ENCODE assay signal across 7 cellular contexts in genomic region chr7:149625339-149625946, GRCh38.
DNase-seq lines count a peak whose midpoint lies in the region; ATAC-seq, FAIRE-seq and TF ChIP-seq lines count a peak whose summit lies in the region.

No MANE protein-coding gene starts in this region.

- POLR2A ChIA-PET in K562 (lab: Yijun Ruan, JAX) = interaction anchor here (0.5 to 1.6 kb wide), 9 partner anchors 9 to 264 kb away, joined by 3 to 8 read pairs (median 4); no protein-coding TSS in a partner anchor

- no peaks in the 10 kb centered on the region for H3K27me3 Mint-ChIP-seq in IgD-negative memory B cell

- peak; percentile 74 for FAIRE-seq in K562 (lab: Jason Lieb, UNC)

- peak overlapping the region; percentile 95 for H2AFZ ChIP-seq in K562 (ENCODE audit: low read depth, low read length)

- H3K27ac ChIP-seq in K562 (ENCODE audit: extremely low read depth, low read depth, low read length) (peak overlapping the region; percentile 83), iPS-20b (ENCODE audit: low read length) (no peak overlapping the region)

- ATAC-seq in K562 = peak; percentile 67

- peak overlapping the region; percentile 86 to 98 (median 88) for H3K4me3 Mint-ChIP-seq in IgD-negative memory B cell

- TF ChIP-seq CTCF in GM12864 (IDR thresholded peaks at IDR 0.05; ENCODE audit: low read depth, low read length, missing control alignments) (peak; percentile 78), K562 (IDR thresholded peaks at IDR 0.05 in 2 of 3, conservative IDR thresholded peaks at IDR 0.05 in 1 of 3; ENCODE audit: insufficient read depth in 2 of 3, low read depth in 1 of 3, low read length in 3 of 3) (peak; percentile 94 to 95 (median 94))

- TF ChIP-seq POLR2A in K562 (conservative IDR thresholded peaks at IDR 0.05) = no peak

- DNase-seq in GM12864 (ENCODE audit: low read depth) (no peak), T-helper 9 cell (peak; percentile 33), K562 (ENCODE audit: extremely low read depth in 1 of 4, low spot score in 3 of 4) (peak; percentile 87 to 91 (median 91)), skeletal muscle cell (ENCODE audit: low read depth) (no peak), NCI-H1417 treated with DMSO at 0.1 percent for 48 hours (lab: John Stamatoyannopoulos, UW) (no peak)

- no peaks in the 10 kb centered on the region for H3K9me3 Mint-ChIP-seq in IgD-negative memory B cell

- peak; percentile 58 to 62 for TF ChIP-seq RAD21 in K562 (CRISPR knock-in tag; conservative IDR thresholded peaks at IDR 0.05 in 1 of 2, IDR thresholded peaks at IDR 0.05 in 1 of 2)

- intact Hi-C loops in K562 (cut with micrococcal nuclease) = loop anchor here (10.0 kb wide), 1 partner anchor 201 kb away; no protein-coding TSS in a partner anchor

- H3K4me3 ChIP-seq in GM12864 (ENCODE audit: low read depth, low read length) (peak overlapping the region; percentile 68; the same call in 1 of the 2 replicates), K562 (peak overlapping the region; percentile 84), iPS-20b (ENCODE audit: low read length) (peak overlapping the region; percentile 88), skeletal muscle cell (ENCODE audit: low read depth, low read length) (peak overlapping the region; percentile 66)

- BruUV-seq in K562 (replicated peaks; lab: Mats Ljungman, UMichigan) = TSS peak; percentile 82

- peak overlapping the region; percentile 93 for H3K4me2 ChIP-seq in K562 (ENCODE audit: insufficient read depth, low read length)

- H3K4me1 ChIP-seq in K562 (replicated peaks in 1 of 2; ENCODE audit: control insufficient read depth in 2 of 2, insufficient read depth in 2 of 2, low read length in 2 of 2) = peaks cover 20 to 22% of the 10 kb centered on the region in 2 experiments
- 0 out of 2 replicates have a peak, but pooled peaks cover 4% of the 10 kb centered on the region for H3K4me1 ChIP-seq in iPS-20b (ENCODE audit: insufficient read depth, low read length)

- peaks cover 0 to 5% of the 10 kb centered on the region in 2 experiments; a peak in 3 of 5 replicates for H3K27me3 ChIP-seq in K562 (ENCODE audit: control insufficient read depth in 2 of 2, insufficient read depth in 2 of 2, low read length in 2 of 2)
- H3K27me3 ChIP-seq in iPS-20b (ENCODE audit: insufficient read depth, low read length) = peaks cover 10% of the 10 kb centered on the region

- in situ Hi-C loops in K562 (cut with MboI) = no loop called here

- H3K79me2 ChIP-seq in K562 (ENCODE audit: control insufficient read depth, insufficient read depth, low read length) = peaks cover 30% of the 10 kb centered on the region

- peaks cover 17% of the 10 kb centered on the region for H4K20me1 ChIP-seq in K562 (replicated peaks; ENCODE audit: control insufficient read depth, insufficient read depth, low read length)

- peak overlapping the region; percentile 39 to 70 (median 60) for H3K27ac Mint-ChIP-seq in IgD-negative memory B cell

- peaks cover 24% of the 10 kb centered on the region; the same call in 2 of the 3 replicates for H3K36me3 ChIP-seq in K562 (ENCODE audit: control insufficient read depth, insufficient read depth, low read length)
- peaks cover 6% of the 10 kb centered on the region for H3K36me3 ChIP-seq in iPS-20b (ENCODE audit: insufficient read depth, low read depth, low read length)

- H3K9me3 ChIP-seq in K562 (replicated peaks; ENCODE audit: control insufficient read depth, insufficient read depth, low read depth, low read length) = no peaks in the 10 kb centered on the region
- H3K9me3 ChIP-seq in iPS-20b (ENCODE audit: insufficient read depth, low read depth, low read length) = no peaks in the 10 kb centered on the region

- TF ChIP-seq EP300 in K562 (IDR thresholded peaks at IDR 0.05; ENCODE audit: low read length) = 0 out of 2 replicates have a peak, but pooled peaks have one; percentile 2

- CTCF ChIA-PET in K562 (lab: Yijun Ruan, JAX; ENCODE audit: low intra/inter-chr PET ratio) = interaction anchor here (0.6 to 2.4 kb wide), 6 partner anchors 70 to 315 kb away, joined by 3 to 9 read pairs (median 3); no protein-coding TSS in a partner anchor

- peaks cover 4% of the 10 kb centered on the region for H3K36me3 Mint-ChIP-seq in IgD-negative memory B cell

- H3K9ac ChIP-seq in K562 (ENCODE audit: insufficient read depth in 1 of 2, low read depth in 2 of 2, low read length in 2 of 2) = peak overlapping the region in 1 of 2 experiments; percentile 88; a peak in 2 of 4 replicates
- H3K9ac ChIP-seq in iPS-20b (ENCODE audit: low read depth, low read length) = no peak overlapping the region

- H3K9me1 ChIP-seq in K562 (ENCODE audit: control insufficient read depth, insufficient read depth, low read length) = peaks cover 10% of the 10 kb centered on the region

- 21% methylated on average over 17 of the region's 17 CpGs for WGBS in K562 (ENCODE audit: insufficient coverage, low coverage, missing lambda C conversion rate)

- H3K4me1 Mint-ChIP-seq in IgD-negative memory B cell = peaks cover 26 to 30% (median 27%) of the 10 kb centered on the region in 3 donors

TF ChIP-seq in K562, 482 proteins besides CTCF, POLR2A, EP300 and RAD21 (continues in another document):
- TF ChIP-seq ZNF507 (tag; conservative IDR thresholded peaks at IDR 0.05) = 0 out of 2 replicates have a peak, but pooled peaks have one; percentile 23
- 0 out of 4 replicates have a peak, but pooled peaks of 1 of the 2 experiments have one; percentile 38 for TF ChIP-seq RCOR1 (IDR thresholded peaks at IDR 0.05; ENCODE audit: borderline replicate concordance in 1 of 2, low read depth in 2 of 2, low read length in 2 of 2)
- TF ChIP-seq, protein P1, sequence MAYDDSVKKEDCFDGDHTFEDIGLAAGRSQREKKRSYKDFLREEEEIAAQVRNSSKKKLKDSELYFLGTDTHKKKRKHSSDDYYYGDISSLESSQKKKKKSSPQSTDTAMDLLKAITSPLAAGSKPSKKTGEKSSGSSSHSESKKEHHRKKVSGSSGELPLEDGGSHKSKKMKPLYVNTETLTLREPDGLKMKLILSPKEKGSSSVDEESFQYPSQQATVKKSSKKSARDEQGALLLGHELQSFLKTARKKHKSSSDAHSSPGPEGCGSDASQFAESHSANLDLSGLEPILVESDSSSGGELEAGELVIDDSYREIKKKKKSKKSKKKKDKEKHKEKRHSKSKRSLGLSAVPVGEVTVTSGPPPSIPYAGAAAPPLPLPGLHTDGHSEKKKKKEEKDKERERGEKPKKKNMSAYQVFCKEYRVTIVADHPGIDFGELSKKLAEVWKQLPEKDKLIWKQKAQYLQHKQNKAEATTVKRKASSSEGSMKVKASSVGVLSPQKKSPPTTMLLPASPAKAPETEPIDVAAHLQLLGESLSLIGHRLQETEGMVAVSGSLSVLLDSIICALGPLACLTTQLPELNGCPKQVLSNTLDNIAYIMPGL (CRISPR knock-in tag; IDR thresholded peaks at IDR 0.05) = no peak
- TF ChIP-seq ZNF12 (CRISPR knock-in tag; IDR thresholded peaks at IDR 0.05) = no peak
- 0 out of 3 replicates have a peak, but pooled peaks of 1 of the 2 experiments have one; percentile 43 for TF ChIP-seq CBX3 (IDR thresholded peaks at IDR 0.05; ENCODE audit: borderline replicate concordance in 1 of 2, low read length in 2 of 2)
- 0 out of 2 replicates have a peak, but pooled peaks have one; percentile 50 for TF ChIP-seq SOX6 (IDR thresholded peaks at IDR 0.05)
- TF ChIP-seq POLR2H (tag; IDR thresholded peaks at IDR 0.05; ENCODE audit: low read depth) = peak; percentile 66; the same call in 1 of the 2 replicates
- TF ChIP-seq, protein P2, sequence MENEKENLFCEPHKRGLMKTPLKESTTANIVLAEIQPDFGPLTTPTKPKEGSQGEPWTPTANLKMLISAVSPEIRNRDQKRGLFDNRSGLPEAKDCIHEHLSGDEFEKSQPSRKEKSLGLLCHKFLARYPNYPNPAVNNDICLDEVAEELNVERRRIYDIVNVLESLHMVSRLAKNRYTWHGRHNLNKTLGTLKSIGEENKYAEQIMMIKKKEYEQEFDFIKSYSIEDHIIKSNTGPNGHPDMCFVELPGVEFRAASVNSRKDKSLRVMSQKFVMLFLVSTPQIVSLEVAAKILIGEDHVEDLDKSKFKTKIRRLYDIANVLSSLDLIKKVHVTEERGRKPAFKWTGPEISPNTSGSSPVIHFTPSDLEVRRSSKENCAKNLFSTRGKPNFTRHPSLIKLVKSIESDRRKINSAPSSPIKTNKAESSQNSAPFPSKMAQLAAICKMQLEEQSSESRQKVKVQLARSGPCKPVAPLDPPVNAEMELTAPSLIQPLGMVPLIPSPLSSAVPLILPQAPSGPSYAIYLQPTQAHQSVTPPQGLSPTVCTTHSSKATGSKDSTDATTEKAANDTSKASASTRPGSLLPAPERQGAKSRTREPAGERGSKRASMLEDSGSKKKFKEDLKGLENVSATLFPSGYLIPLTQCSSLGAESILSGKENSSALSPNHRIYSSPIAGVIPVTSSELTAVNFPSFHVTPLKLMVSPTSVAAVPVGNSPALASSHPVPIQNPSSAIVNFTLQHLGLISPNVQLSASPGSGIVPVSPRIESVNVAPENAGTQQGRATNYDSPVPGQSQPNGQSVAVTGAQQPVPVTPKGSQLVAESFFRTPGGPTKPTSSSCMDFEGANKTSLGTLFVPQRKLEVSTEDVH (IDR thresholded peaks at IDR 0.05; ENCODE audit: low read depth, partially characterized antibody) = peak; percentile 38
- TF ChIP-seq, protein P3, sequence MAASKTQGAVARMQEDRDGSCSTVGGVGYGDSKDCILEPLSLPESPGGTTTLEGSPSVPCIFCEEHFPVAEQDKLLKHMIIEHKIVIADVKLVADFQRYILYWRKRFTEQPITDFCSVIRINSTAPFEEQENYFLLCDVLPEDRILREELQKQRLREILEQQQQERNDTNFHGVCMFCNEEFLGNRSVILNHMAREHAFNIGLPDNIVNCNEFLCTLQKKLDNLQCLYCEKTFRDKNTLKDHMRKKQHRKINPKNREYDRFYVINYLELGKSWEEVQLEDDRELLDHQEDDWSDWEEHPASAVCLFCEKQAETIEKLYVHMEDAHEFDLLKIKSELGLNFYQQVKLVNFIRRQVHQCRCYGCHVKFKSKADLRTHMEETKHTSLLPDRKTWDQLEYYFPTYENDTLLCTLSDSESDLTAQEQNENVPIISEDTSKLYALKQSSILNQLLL (CRISPR knock-in tag; IDR thresholded peaks at IDR 0.05; ENCODE audit: borderline replicate concordance) = no peak
- peak in 1 of 2 experiments; percentile 25; a peak in 1 of 4 replicates for TF ChIP-seq KDM4B (IDR thresholded peaks at IDR 0.05; ENCODE audit: borderline replicate concordance in 2 of 2, low read depth in 1 of 2)

Comparison
In these comparisons a context has a peak if more than half of its experiments do, and no peak if none do; other contexts are left out.
1. DNase-seq: peak in T-helper 9 cell (single experiment) and K562 (4 of 4); none in GM12864 (single experiment), skeletal muscle cell (single experiment) and NCI-H1417 treated with DMSO at 0.1 percent for 48 hours (single experiment).
2. Peak in every context shown above with its lines, with median percentiles within 50 percentile points of each other: H3K4me3 ChIP-seq.